Comparison of ENCODE assay signal across 11 cellular contexts in the genomic region with DNA sequence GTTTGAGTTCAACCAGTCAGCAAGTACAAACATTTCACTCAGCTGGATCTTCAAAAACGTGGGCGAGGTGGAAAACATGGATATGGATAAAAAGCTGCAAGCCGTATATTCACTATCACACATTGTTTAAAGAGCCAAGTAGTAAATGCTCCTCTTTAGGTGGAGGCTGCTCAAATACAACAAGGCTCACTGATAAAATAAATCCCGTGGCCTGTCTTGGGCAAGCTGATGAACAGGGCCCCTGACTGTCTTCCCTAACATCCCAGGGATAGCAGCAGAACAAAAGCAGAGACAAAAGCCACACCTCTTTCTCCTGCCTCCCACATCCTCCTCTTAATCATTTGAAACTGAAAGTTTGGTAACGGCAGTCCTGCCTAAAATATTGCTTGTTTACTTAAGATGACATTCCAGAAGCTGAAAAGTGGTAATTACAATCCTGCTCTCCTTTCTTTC.
DNase-seq lines count a peak whose midpoint lies in the region; ATAC-seq lines count a peak whose summit lies in the region.
"Had no signal": no experiment of that assay in that cellular context is flagged by ENCODE, and none has a peak within 500 bp of the region (broad histone marks: within the 10 kb centered on the region; RNA-seq: fewer than 3 reads in every experiment).

No MANE protein-coding gene starts in this region.

- H3K9me3 ChIP-seq in SJCRH30 (replicated peaks), result no peaks in the 10 kb centered on the region
- H3K9me3 ChIP-seq: stomach had no signal

- intact Hi-C loops in posterior cingulate gyrus (cut with DNase I), result no loop called here

- H3K36me3 ChIP-seq in SJCRH30, result no peaks in the 10 kb centered on the region
- H3K36me3 ChIP-seq: stomach had no signal

- ATAC-seq in GM21528 (IDR thresholded peaks at IDR 0.05; ENCODE audit: low FRiP score, unreplicated experiment), result no peak
- no peak for ATAC-seq in HG03175 (IDR thresholded peaks at IDR 0.05; ENCODE audit: unreplicated experiment)

- H3K27me3 ChIP-seq in SJCRH30, result no peaks in the 10 kb centered on the region
- H3K27me3 ChIP-seq: stomach had no signal

- H3K27ac ChIP-seq in SJCRH30, result peak overlapping the region; percentile 30

- DNase-seq in EH (ENCODE audit: low read depth) (peak; percentile 43), SJCRH30 (peak in 1 of 2 experiments; percentile 42), foreskin melanocyte (peak; percentile 28), retina (peak; percentile 32), NCI-H2029 (lab: John Stamatoyannopoulos, UW) (no peak), posterior cingulate gyrus (no peak)
- DNase-seq: activated naive CD4-positive, alpha-beta T cell treated with anti-CD3 and anti-CD28 coated beads, Interleukin-2, amount 50 U/mL, for 16 hours; NCI-H187; stomach had no signal

- H3K4me1 ChIP-seq in SJCRH30, result peaks cover 22% of the 10 kb centered on the region

- peak overlapping the region; percentile 31 for H3K4me3 ChIP-seq in SJCRH30

Comparison
In these comparisons a context has a peak if more than half of its experiments do, and no peak if none do; other contexts are left out.
1. DNase-seq: peak in EH (single experiment), foreskin melanocyte (single experiment) and retina (single experiment); none in NCI-H2029 (single experiment) and posterior cingulate gyrus (0 of 10).